Comparison of ENCODE assay signal across 1 cellular context in genomic region chr19:41434450-41434849, GRCh38.
TF ChIP-seq lines count a peak whose summit lies in the region.

No MANE protein-coding gene starts in this region.

TF ChIP-seq in HepG2, 621 proteins besides CTCF, POLR2A, EP300 and RAD21:
- no peak for TF ChIP-seq HOXD1 (CRISPR knock-in tag; IDR thresholded peaks at IDR 0.05)
- TF ChIP-seq MLLT10 (CRISPR knock-in tag; IDR thresholded peaks at IDR 0.05), result no peak
- no peak for TF ChIP-seq FOXK2 (IDR thresholded peaks at IDR 0.05)
- no peak for TF ChIP-seq ZNF362 (CRISPR knock-in tag; IDR thresholded peaks at IDR 0.05; ENCODE audit: borderline replicate concordance)
- TF ChIP-seq IKZF4 (CRISPR knock-in tag; IDR thresholded peaks at IDR 0.05; ENCODE audit: borderline replicate concordance, low read depth, not compliant biosample characterization), result no peak
- no peak for TF ChIP-seq BCLAF1 (IDR thresholded peaks at IDR 0.05)
- no peak for TF ChIP-seq ZNF710 (CRISPR knock-in tag; IDR thresholded peaks at IDR 0.05; ENCODE audit: borderline replicate concordance)
- no peak for TF ChIP-seq HNF1B (CRISPR knock-in tag; IDR thresholded peaks at IDR 0.05)
- TF ChIP-seq HINFP (CRISPR knock-in tag; IDR thresholded peaks at IDR 0.05; ENCODE audit: low read depth), result no peak
- TF ChIP-seq BCL6 (CRISPR knock-in tag; IDR thresholded peaks at IDR 0.05), result no peak
